Comparison of ENCODE assay signal across 24 cellular contexts in the genomic region with DNA sequence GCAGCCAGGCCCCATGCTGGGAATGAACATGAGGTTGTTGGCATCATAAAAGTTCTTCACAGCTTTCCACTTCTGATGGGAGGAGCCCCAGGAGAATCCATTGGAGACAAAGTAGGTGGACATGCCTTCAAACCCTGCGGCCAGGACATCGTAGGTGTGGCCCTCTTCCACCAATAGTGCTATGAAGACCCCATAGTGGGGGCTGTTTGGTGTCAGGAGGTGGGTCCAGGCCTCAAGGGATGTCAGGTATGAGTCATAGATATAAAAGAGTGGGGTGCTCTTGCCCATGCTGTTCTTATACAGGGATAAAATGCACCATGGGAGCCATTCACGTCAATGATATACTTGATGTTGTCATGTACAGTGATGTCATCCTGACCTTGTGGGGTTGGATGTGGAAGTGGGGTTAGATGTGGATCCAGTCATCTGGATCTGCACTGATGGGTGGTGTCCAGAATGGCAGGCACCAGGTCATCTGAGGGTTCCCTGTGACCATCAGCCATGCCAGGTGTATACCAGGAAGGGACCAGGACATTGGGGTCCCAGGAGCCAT.
"Had no signal": no experiment of that assay in that cellular context is flagged by ENCODE, and none has a peak within 500 bp of the region (broad histone marks: within the 10 kb centered on the region; RNA-seq: fewer than 3 reads in every experiment).

No MANE protein-coding gene starts in this region.

- H3K4me1 Mint-ChIP-seq: immature natural killer cell had no signal

- H3K9me3 Mint-ChIP-seq: immature natural killer cell; naive thymus-derived CD4-positive, alpha-beta T cell; natural killer cell treated with Interleukin-12 subunit alpha and Interleukin-12 subunit beta and Interleukin-15 and Interleukin-18, amount 100 ng/mL, for 72 hours had no signal

- H3K27ac Mint-ChIP-seq: immature natural killer cell; natural killer cell treated with Interleukin-12 subunit alpha and Interleukin-12 subunit beta and Interleukin-15 and Interleukin-18, amount 100 ng/mL, for 72 hours; progenitor cell of endocrine pancreas had no signal

- H3K36me3 ChIP-seq: ovary, thyroid gland, transverse colon, vagina had no signal

- H3K4me3 ChIP-seq: left ventricle myocardium inferior, lung, mucosa of descending colon, ovary, right atrium auricular region, right lobe of liver, smooth muscle cell, stomach, testis, thyroid gland, transverse colon, upper lobe of left lung, vagina had no signal

- H3K4me1 ChIP-seq: left ventricle myocardium inferior, right atrium auricular region, right lobe of liver, stomach, testis, transverse colon, upper lobe of left lung, vagina had no signal

- H3K9me3 ChIP-seq: left ventricle myocardium inferior, mucosa of descending colon, ovary, right atrium auricular region, right lobe of liver, stomach, testis, thyroid gland, transverse colon, upper lobe of left lung, vagina had no signal

- H3K4me2 ChIP-seq: smooth muscle cell had no signal

- DNase-seq: hypothalamus; immature natural killer cell; left ventricle myocardium inferior; midbrain; mucosa of descending colon; naive thymus-derived CD4-positive, alpha-beta T cell; ovary; right lobe of liver; stimulated activated CD4-positive, alpha-beta T cell treated with anti-CD3 and anti-CD28 coated beads, Interleukin-1b, Interleukin-23, amount 100 ng/mL, for 48 hours; stimulated activated CD4-positive, alpha-beta T cell treated with anti-CD3 and anti-CD28 coated beads, Interleukin-2, amount 100 ng/mL, for 48 hours; stimulated activated CD4-positive, alpha-beta T cell treated with anti-CD3 and anti-CD28 coated beads, Interleukin-4, amount 100 ng/mL, for 4 hours; stimulated activated CD8-positive, alpha-beta memory T cell treated with anti-CD3 and anti-CD28 coated beads, Interleukin-4, amount 100 ng/mL, for 48 hours; stimulated activated naive CD4-positive, alpha-beta T cell; stomach; testis; thyroid gland; transverse colon had no signal

- H3K4me3 Mint-ChIP-seq: immature natural killer cell; naive thymus-derived CD4-positive, alpha-beta T cell; natural killer cell treated with Interleukin-12 subunit alpha and Interleukin-12 subunit beta and Interleukin-15 and Interleukin-18, amount 100 ng/mL, for 72 hours had no signal

- H3K36me3 Mint-ChIP-seq: natural killer cell treated with Interleukin-12 subunit alpha and Interleukin-12 subunit beta and Interleukin-15 and Interleukin-18, amount 100 ng/mL, for 72 hours had no signal

- H3K27me3 Mint-ChIP-seq: naive thymus-derived CD4-positive, alpha-beta T cell; progenitor cell of endocrine pancreas had no signal

- H3K27me3 ChIP-seq: ovary, right atrium auricular region, right lobe of liver, stomach, testis, thyroid gland, transverse colon, upper lobe of left lung, vagina had no signal

- H3K27ac ChIP-seq: left ventricle myocardium inferior, ovary, right atrium auricular region, right lobe of liver, stomach, testis, transverse colon, upper lobe of left lung, vagina had no signal

- ATAC-seq: mucosa of descending colon; naive thymus-derived CD4-positive, alpha-beta T cell had no signal
